ENCODE assay signal across 17 cellular contexts in genomic region chr9:14373319-14373632, GRCh38. TPM values are rescaled to one million over a fixed set of nuclear protein-coding genes. Genes with fewer than 3 reads are reported as not detected.
DNase-seq lines count a peak whose midpoint lies in the region; ATAC-seq and TF ChIP-seq lines count a peak whose summit lies in the region.
"Had no signal": no experiment of that assay in that cellular context is flagged by ENCODE, and none has a peak within 500 bp of the region (broad histone marks: within the 10 kb centered on the region; RNA-seq: fewer than 3 reads in every experiment).

No MANE protein-coding gene starts in this region.

- H2BK15ac ChIP-seq in IMR-90 (ENCODE audit: low read depth, low read length) (0 out of 3 replicates have a peak overlapping the region, but pooled peaks have one; percentile 41), mesendoderm (replicated peaks; ENCODE audit: low read depth) (no peak overlapping the region)

- 0 out of 2 replicates have a peak overlapping the region, but pooled peaks have one; percentile 1 for H3K56ac ChIP-seq in IMR-90 (ENCODE audit: extremely low read depth, insufficient read depth, low read length)
- no peak overlapping the region for H3K56ac ChIP-seq in mesendoderm (ENCODE audit: low read length)

- peak overlapping the region; percentile 5 for H2BK5ac ChIP-seq in IMR-90 (ENCODE audit: low read depth, low read length, poor library complexity, severe bottlenecking)
- no peak overlapping the region for H2BK5ac ChIP-seq in mesendoderm (ENCODE audit: low read length)

- H3K4me3 ChIP-seq in IMR-90 (ENCODE audit: insufficient read depth, low read depth, low read length) = no peak overlapping the region
- H3K4me3 ChIP-seq in mammary epithelial cell (replicated peaks in 1 of 3; ENCODE audit: insufficient read depth in 1 of 3, low read depth in 2 of 3, low read length in 3 of 3) = no peak overlapping the region
- H3K4me3 ChIP-seq in iPS-20b (ENCODE audit: low read length) = 0 out of 2 replicates have a peak overlapping the region, but pooled peaks have one; percentile 0
- no peak overlapping the region for H3K4me3 ChIP-seq in skeletal muscle satellite cell (ENCODE audit: low read length)
- H3K4me3 ChIP-seq in mesendoderm (ENCODE audit: low read length) = no peak overlapping the region
- H3K4me3 ChIP-seq: cardiac muscle cell, lower lobe of right lung, neural progenitor cell, vagina had no signal

- CTCF ChIA-PET in IMR-90 (lab: Yijun Ruan, JAX) = interaction anchor here (0.5 to 1.2 kb wide), 2 partner anchors 10 to 22 kb away, joined by 3 to 4 read pairs; no protein-coding TSS in a partner anchor
- CTCF ChIA-PET in mammary epithelial cell (lab: Charles Lee; ENCODE audit: low non-redundant PET) = interaction anchor here (0.8 kb wide), 1 partner anchor 19 kb away, joined by 3 read pairs; no protein-coding TSS in a partner anchor

- H3K9ac ChIP-seq in IMR-90 (ENCODE audit: low read depth, low read length) = no peak overlapping the region
- H3K9ac ChIP-seq in mammary epithelial cell (ENCODE audit: insufficient read depth, low read length) = no peak overlapping the region
- H3K9ac ChIP-seq in iPS-20b (ENCODE audit: low read depth, low read length) = no peak overlapping the region
- no peak overlapping the region for H3K9ac ChIP-seq in skeletal muscle satellite cell (ENCODE audit: low read depth, low read length)
- H3K9ac ChIP-seq in mesendoderm (ENCODE audit: low read length) = no peak overlapping the region
- H3K9ac ChIP-seq: neural progenitor cell had no signal

- H2BK120ac ChIP-seq in IMR-90 (ENCODE audit: low read depth, low read length) (peak overlapping the region; percentile 18; the same call in 1 of the 2 replicates), mesendoderm (ENCODE audit: low read depth, low read length) (no peak overlapping the region)

- H3K27ac ChIP-seq in IMR-90 (ENCODE audit: insufficient read depth, low read length) = no peak overlapping the region
- H3K27ac ChIP-seq in mammary epithelial cell (ENCODE audit: insufficient read depth, low read depth, low read length) = peak overlapping the region; percentile 1
- H3K27ac ChIP-seq in iPS-20b (ENCODE audit: low read length) = no peak overlapping the region
- no peak overlapping the region for H3K27ac ChIP-seq in mesendoderm (ENCODE audit: low read depth, low read length)
- H3K27ac ChIP-seq: cardiac muscle cell, lower lobe of right lung, neural progenitor cell had no signal

- no peak overlapping the region for H3K14ac ChIP-seq in IMR-90 (replicated peaks; ENCODE audit: low read depth, low read length)

- intact Hi-C loops in IMR-90 (cut with micrococcal nuclease) (no loop called here), mammary epithelial cell (cut with micrococcal nuclease) (no loop called here)

- no peak for TF ChIP-seq POLR2A in IMR-90 (IDR thresholded peaks at IDR 0.05; ENCODE audit: low read depth, low read length)

- no peak overlapping the region for H3K23ac ChIP-seq in IMR-90 (ENCODE audit: low read depth, low read length)
- no peak overlapping the region for H3K23ac ChIP-seq in mesendoderm (ENCODE audit: low read length)

- no peak overlapping the region for H2AK9ac ChIP-seq in IMR-90 (replicated peaks; ENCODE audit: low read depth, low read length, poor library complexity)

- H4K8ac ChIP-seq in IMR-90 (ENCODE audit: low read depth in 2 of 2, low read length in 2 of 2) (0 out of 4 replicates have a peak overlapping the region, but pooled peaks of 1 of the 2 experiments have one; percentile 21), mesendoderm (ENCODE audit: low read depth, low read length) (no peak overlapping the region)

- DNase-seq in IMR-90 (peak; percentile 38), mammary epithelial cell (no peak), COLO668 (lab: John Stamatoyannopoulos, UW; ENCODE audit: unreplicated experiment) (no peak), mesendoderm (no peak), HK-2 (ENCODE audit: unreplicated experiment) (no peak), NCI-H1694 treated with DMSO at 0.1 percent for 48 hours (lab: John Stamatoyannopoulos, UW) (no peak)
- DNase-seq: activated CD4-positive, CD25-positive, alpha-beta regulatory T cell treated with anti-CD3 and anti-CD28 coated beads, Interleukin-2, amount 50 U/mL, for 72 hours; activated naive CD4-positive, alpha-beta T cell treated with anti-CD3 and anti-CD28 coated beads for 36 hours; lower lobe of right lung; NCI-H2081 treated with DMSO at 0.1 percent for 48 hours; T-helper 2 cell had no signal

- H4K5ac ChIP-seq in IMR-90 (ENCODE audit: low read depth, low read length) (no peak overlapping the region), mesendoderm (ENCODE audit: low read length) (no peak overlapping the region)

- POLR2A ChIA-PET in IMR-90 (lab: Charles Lee; ENCODE audit: unreplicated experiment) = interaction anchor here (0.6 kb wide), 1 partner anchor 12 kb away, joined by 4 read pairs; no protein-coding TSS in a partner anchor

- dilution Hi-C loops in IMR-90 (cut with HindIII; ENCODE audit: low sequenced_read_pairs, unreplicated experiment) = no loop called here
- dilution Hi-C loops in mammary epithelial cell (cut with HindIII; ENCODE audit: low sequenced_read_pairs) = loop anchor here (5.0 kb wide), 1 partner anchor 106 kb away; no protein-coding TSS in a partner anchor

- H4K91ac ChIP-seq in IMR-90 (ENCODE audit: insufficient read depth, low read depth, low read length) = no peak overlapping the region

- no peak overlapping the region; the same call in 1 of the 2 replicates for H3K4me2 ChIP-seq in IMR-90 (ENCODE audit: low read depth, low read length)
- H3K4me2 ChIP-seq in mammary epithelial cell (ENCODE audit: insufficient read depth, low read depth, low read length) = no peak overlapping the region
- H3K4me2 ChIP-seq in skeletal muscle satellite cell (ENCODE audit: low read length) = peak overlapping the region; percentile 20
- no peak overlapping the region for H3K4me2 ChIP-seq in mesendoderm (ENCODE audit: low read length)
- H3K4me2 ChIP-seq: neural progenitor cell had no signal

- H3K9me3 ChIP-seq in IMR-90 (ENCODE audit: control insufficient read depth, insufficient read depth, low read length) (no peaks in the 10 kb centered on the region; the same call in 1 of the 2 replicates), mammary epithelial cell (replicated peaks; ENCODE audit: insufficient read depth, low read length) (no peaks in the 10 kb centered on the region), iPS-20b (ENCODE audit: insufficient read depth, low read depth, low read length) (peaks cover 7% of the 10 kb centered on the region; the same call in 1 of the 2 replicates), skeletal muscle satellite cell (replicated peaks; ENCODE audit: low read length) (no peaks in the 10 kb centered on the region)
- H3K9me3 ChIP-seq: lower lobe of right lung, vagina had no signal

- H3K36me3 ChIP-seq in IMR-90 (ENCODE audit: control insufficient read depth, insufficient read depth, low read length) (no peaks in the 10 kb centered on the region), mammary epithelial cell (ENCODE audit: insufficient read depth, low read length) (no peaks in the 10 kb centered on the region), iPS-20b (ENCODE audit: insufficient read depth, low read depth, low read length) (no peaks in the 10 kb centered on the region), skeletal muscle satellite cell (ENCODE audit: insufficient read depth, low read length) (no peaks in the 10 kb centered on the region), mesendoderm (ENCODE audit: control insufficient read depth, insufficient read depth, low read length) (no peaks in the 10 kb centered on the region)
- H3K36me3 ChIP-seq: cardiac muscle cell, lower lobe of right lung, neural progenitor cell, vagina had no signal

- no peak overlapping the region for H2BK20ac ChIP-seq in IMR-90 (ENCODE audit: low read depth, low read length)

- H2AK5ac ChIP-seq in IMR-90 (ENCODE audit: low read depth, low read length) (no peak overlapping the region), mesendoderm (ENCODE audit: low read length) (no peak overlapping the region)

- no peaks in the 10 kb centered on the region for H4K20me1 ChIP-seq in IMR-90 (ENCODE audit: insufficient read depth, low read length)
- H4K20me1 ChIP-seq in mammary epithelial cell (ENCODE audit: insufficient read depth, low read length) = no peaks in the 10 kb centered on the region

- TF ChIP-seq CTCF in IMR-90 (conservative IDR thresholded peaks at IDR 0.05; ENCODE audit: low read depth, low read length) (no peak), mammary epithelial cell (conservative IDR thresholded peaks at IDR 0.05 in 1 of 2, IDR thresholded peaks at IDR 0.05 in 1 of 2; ENCODE audit: extremely low read depth in 1 of 2, insufficient read depth in 1 of 2, low read depth in 1 of 2, low read length in 2 of 2) (no peak)

- H3K27me3 ChIP-seq in IMR-90 (ENCODE audit: control insufficient read depth, insufficient read depth, low read length) (peaks cover 10% of the 10 kb centered on the region), mammary epithelial cell (ENCODE audit: insufficient read depth, low read length) (no peaks in the 10 kb centered on the region), iPS-20b (ENCODE audit: insufficient read depth, low read length) (no peaks in the 10 kb centered on the region), skeletal muscle satellite cell (ENCODE audit: control insufficient read depth, insufficient read depth, low read length) (peaks cover 4% of the 10 kb centered on the region), mesendoderm (ENCODE audit: insufficient read depth, low read length, poor library complexity) (no peaks in the 10 kb centered on the region)
- H3K27me3 ChIP-seq: cardiac muscle cell, neural progenitor cell, vagina had no signal

- H3K18ac ChIP-seq in IMR-90 (ENCODE audit: low read depth, low read length) (no peak overlapping the region), mesendoderm (ENCODE audit: low read length) (no peak overlapping the region)

- in situ Hi-C loops in IMR-90 (cut with MboI; ENCODE audit: low sequenced_read_pairs) (no loop called here), mammary epithelial cell (cut with MboI; ENCODE audit: low sequenced_read_pairs in 2 of 2) (no loop called here)

- H3K79me2 ChIP-seq in mammary epithelial cell (ENCODE audit: insufficient read depth, low read length) = no peaks in the 10 kb centered on the region
- H3K79me2 ChIP-seq in mesendoderm (ENCODE audit: control insufficient read depth, insufficient read depth, low read length) = no peaks in the 10 kb centered on the region

- TF ChIP-seq RAD21 in IMR-90 (IDR thresholded peaks at IDR 0.05; ENCODE audit: low read length) = no peak

- H2AFZ ChIP-seq in IMR-90 (replicated peaks; ENCODE audit: low read length, poor library complexity) (no peak overlapping the region), mammary epithelial cell (ENCODE audit: low read depth, low read length) (no peak overlapping the region)
- H2AFZ ChIP-seq: neural progenitor cell had no signal

- no peaks in the 10 kb centered on the region for H3K79me1 ChIP-seq in IMR-90 (ENCODE audit: low read depth in 1 of 2, low read length in 2 of 2)
- no peaks in the 10 kb centered on the region for H3K79me1 ChIP-seq in mesendoderm (ENCODE audit: low read length)

- H3K4ac ChIP-seq in IMR-90 (ENCODE audit: low read depth, low read length) (no peak overlapping the region; the same call in 1 of the 2 replicates), mesendoderm (ENCODE audit: low read depth, low read length) (no peak overlapping the region)

- peak; percentile 54 for ATAC-seq in IMR-90 (ENCODE audit: low read depth)
- ATAC-seq: stimulated activated memory B cell treated with anti-CD40 and anti-IgM and Interleukin-4, amounts not matched to agents 10 μg/mL and 1 μg/mL and 100 μg/mL, for 72 hours had no signal

- no TSS peak for BruUV-seq in IMR-90 (replicated peaks; lab: Mats Ljungman, UMichigan)
- BruUV-seq in mammary epithelial cell (replicated peaks; lab: Mats Ljungman, UMichigan) = no TSS peak

- H3K4me1 ChIP-seq in IMR-90 (ENCODE audit: control insufficient read depth, insufficient read depth, low read length) (peaks cover 7% of the 10 kb centered on the region), mammary epithelial cell (ENCODE audit: insufficient read depth, low read length) (peaks cover 26% of the 10 kb centered on the region), iPS-20b (ENCODE audit: insufficient read depth, low read length) (peaks cover 17% of the 10 kb centered on the region; the same call in 1 of the 2 replicates), skeletal muscle satellite cell (ENCODE audit: control insufficient read depth, insufficient read depth, low read length) (peaks cover 16% of the 10 kb centered on the region), mesendoderm (ENCODE audit: control insufficient read depth, low read depth, low read length) (peaks cover 4% of the 10 kb centered on the region)
- H3K4me1 ChIP-seq: neural progenitor cell had no signal

- no peaks in the 10 kb centered on the region; the same call in 1 of the 2 replicates for H3K9me1 ChIP-seq in IMR-90 (ENCODE audit: insufficient read depth, low read length)

RNA-seq across cellular contexts. Expression of gene NFIB, which starts 59.3 kb away (rescaled TPM):
- total RNA-seq in IMR-90 (2012; rRNA removed) (2.0 and 2.2 TPM in 2 replicates), mammary epithelial cell (10 to 100 TPM; 64.3 to 96.9 TPM)
- polyA plus RNA-seq in IMR-90 (2012; rRNA removed) (1.2 and 1.4 TPM in 2 replicates), mammary epithelial cell (37.4 TPM)
- polyA plus RNA-seq in IMR-90 (2012; cell fraction: cytosol; rRNA removed) = 0.55 and 0.99 TPM in 2 replicates
- polyA plus RNA-seq in IMR-90 (2012; cell fraction: nucleus; rRNA removed; ENCODE audit: low replicate concordance) = 0.38 and 2.1 TPM in 2 replicates
- 360 TPM for polyA minus RNA-seq in mammary epithelial cell
- total RNA-seq in skeletal muscle satellite cell (2012; rRNA removed) = 37.1 and 39.5 TPM in 2 replicates
- polyA plus RNA-seq in mesendoderm (2013, experiment 1 of 2) = 1.8 TPM
- 1.5 TPM for polyA plus RNA-seq in mesendoderm (2013, experiment 2 of 2)
- total RNA-seq: activated naive CD4-positive, alpha-beta T cell treated with anti-CD3 and anti-CD28 coated beads for 36 hours had no signal

Comparison
In these comparisons a context has a peak if more than half of its experiments do, and no peak if none do; other contexts are left out.
1. RNA of gene NFIB, which starts 59.3 kb away (total RNA-seq): 64.3 to 96.9 TPM in mammary epithelial cell; 2.0 to 2.2 TPM in IMR-90; every median in the first group is over 10 times any median in the second.